Comparison of ENCODE assay signal across 23 cellular contexts in the genomic region with DNA sequence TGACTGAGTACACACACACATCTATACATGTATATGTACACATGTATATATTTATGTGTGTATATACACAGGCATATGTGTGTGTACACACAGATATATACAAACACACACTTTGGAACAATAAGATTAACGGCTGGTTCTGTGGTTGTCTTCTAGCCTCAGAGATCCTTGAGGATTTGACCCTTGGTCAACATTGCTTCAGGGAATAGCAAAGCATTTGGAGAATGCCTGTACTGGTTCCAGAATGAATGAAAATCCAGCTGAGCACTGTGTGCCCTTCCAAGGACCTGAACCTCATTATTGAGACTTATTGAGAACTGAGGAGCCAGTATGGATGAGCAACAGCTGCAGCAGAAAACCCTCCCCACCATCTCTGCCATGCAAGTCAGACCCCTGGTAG.
"Had no signal": no experiment of that assay in that cellular context is flagged by ENCODE, and none has a peak within 500 bp of the region (broad histone marks: within the 10 kb centered on the region; RNA-seq: fewer than 3 reads in every experiment).

No MANE protein-coding gene starts in this region.

- H3K27me3 Mint-ChIP-seq: activated B cell treated with CpG ODN at 0.5 μM for 24 hours; activated CD4-positive, alpha-beta memory T cell treated with anti-CD3 and anti-CD28 coated beads, Interleukin-2, amount 10 ng/mL, durations not matched to agents 7 days and 5 days; activated CD8-positive, alpha-beta memory T cell treated with anti-CD3 and anti-CD28 coated beads, Interleukin-2, amount 10 ng/mL, durations not matched to agents 7 days and 5 days; activated naive CD8-positive, alpha-beta T cell treated with anti-CD3 and anti-CD28 coated beads for 36 hours; stimulated activated memory B cell treated with anti-CD40 and anti-IgM and Interleukin-4, amounts not matched to agents 10 μg/mL and 1 μg/mL and 100 μg/mL, for 72 hours had no signal

- H3K9me3 Mint-ChIP-seq: activated B cell treated with CpG ODN at 0.5 μM for 24 hours; activated T-helper 17 cell treated with anti-CD3 and anti-CD28 coated beads, Interleukin-2, amount 50 U/mL, for 72 hours; stimulated activated memory B cell treated with anti-CD40 and anti-IgM and Interleukin-4, amounts not matched to agents 10 μg/mL and 1 μg/mL and 100 μg/mL, for 72 hours had no signal

- FAIRE-seq: endometrium had no signal

- H3K9me3 ChIP-seq: gastroesophageal sphincter, heart left ventricle, left lung, ovary, right lobe of liver had no signal

- DNase-seq: activated B cell treated with CpG ODN at 0.5 μM for 24 hours; activated CD4-positive, alpha-beta memory T cell treated with anti-CD3 and anti-CD28 coated beads, Interleukin-2, amount 10 ng/mL, durations not matched to agents 7 days and 5 days; activated CD4-positive, alpha-beta T cell treated with anti-CD3 and anti-CD28 coated beads for 48 hours; activated CD8-positive, alpha-beta memory T cell treated with anti-CD3 and anti-CD28 coated beads, Interleukin-2, amount 10 ng/mL, durations not matched to agents 7 days and 5 days; activated naive CD4-positive, alpha-beta T cell; activated naive CD8-positive, alpha-beta T cell treated with anti-CD3 and anti-CD28 coated beads for 36 hours; activated T-cell treated with anti-CD3 and anti-CD28 coated beads, Interleukin-2, amount 50 U/mL, for 1 hour; amygdala; brain microvascular endothelial cell; central memory CD4-positive, alpha-beta T cell; erythroblast; heart left ventricle; left lung; ovary; right lobe of liver; stimulated activated CD4-positive, alpha-beta T cell treated with anti-CD3 and anti-CD28 coated beads, Interleukin-4, amount 100 ng/mL, for 24 hours; T-cell had no signal

- H3K36me3 ChIP-seq: brain microvascular endothelial cell, gastroesophageal sphincter, heart left ventricle, left lung, neural progenitor cell, ovary, right lobe of liver had no signal

- H3K27ac ChIP-seq: coronary artery, gastroesophageal sphincter, heart left ventricle, left lung, neural progenitor cell, ovary, right lobe of liver had no signal

- H3K4me3 ChIP-seq: coronary artery, gastroesophageal sphincter, heart left ventricle, left lung, neural progenitor cell, ovary, right lobe of liver had no signal

- H3K4me2 ChIP-seq: neural progenitor cell had no signal

- H3K27me3 ChIP-seq: brain microvascular endothelial cell, gastroesophageal sphincter, heart left ventricle, left lung, neural progenitor cell, ovary, right lobe of liver had no signal

- H3K4me3 Mint-ChIP-seq: activated B cell treated with CpG ODN at 0.5 μM for 24 hours; activated CD4-positive, alpha-beta memory T cell treated with anti-CD3 and anti-CD28 coated beads, Interleukin-2, amount 10 ng/mL, durations not matched to agents 7 days and 5 days; activated CD8-positive, alpha-beta memory T cell treated with anti-CD3 and anti-CD28 coated beads, Interleukin-2, amount 10 ng/mL, durations not matched to agents 7 days and 5 days; activated naive CD8-positive, alpha-beta T cell treated with anti-CD3 and anti-CD28 coated beads for 36 hours; activated T-helper 17 cell treated with anti-CD3 and anti-CD28 coated beads, Interleukin-2, amount 50 U/mL, for 72 hours; neural progenitor cell; stimulated activated memory B cell treated with anti-CD40 and anti-IgM and Interleukin-4, amounts not matched to agents 10 μg/mL and 1 μg/mL and 100 μg/mL, for 72 hours; T-cell had no signal

- H3K4me1 ChIP-seq: gastroesophageal sphincter, left lung, neural progenitor cell, right lobe of liver had no signal

- H3K9ac ChIP-seq: neural progenitor cell had no signal

- H2AFZ ChIP-seq: neural progenitor cell had no signal

- H3K4me1 Mint-ChIP-seq: activated B cell treated with CpG ODN at 0.5 μM for 24 hours; activated CD4-positive, alpha-beta memory T cell treated with anti-CD3 and anti-CD28 coated beads, Interleukin-2, amount 10 ng/mL, durations not matched to agents 7 days and 5 days; activated CD8-positive, alpha-beta memory T cell treated with anti-CD3 and anti-CD28 coated beads, Interleukin-2, amount 10 ng/mL, durations not matched to agents 7 days and 5 days; activated naive CD8-positive, alpha-beta T cell treated with anti-CD3 and anti-CD28 coated beads for 36 hours; activated T-helper 17 cell treated with anti-CD3 and anti-CD28 coated beads, Interleukin-2, amount 50 U/mL, for 72 hours; neural progenitor cell; stimulated activated memory B cell treated with anti-CD40 and anti-IgM and Interleukin-4, amounts not matched to agents 10 μg/mL and 1 μg/mL and 100 μg/mL, for 72 hours; T-cell had no signal

- H3K27ac Mint-ChIP-seq: activated B cell treated with CpG ODN at 0.5 μM for 24 hours; activated CD4-positive, alpha-beta memory T cell treated with anti-CD3 and anti-CD28 coated beads, Interleukin-2, amount 10 ng/mL, durations not matched to agents 7 days and 5 days; activated CD8-positive, alpha-beta memory T cell treated with anti-CD3 and anti-CD28 coated beads, Interleukin-2, amount 10 ng/mL, durations not matched to agents 7 days and 5 days; activated naive CD8-positive, alpha-beta T cell treated with anti-CD3 and anti-CD28 coated beads for 36 hours; activated T-helper 17 cell treated with anti-CD3 and anti-CD28 coated beads, Interleukin-2, amount 50 U/mL, for 72 hours; neural progenitor cell; stimulated activated memory B cell treated with anti-CD40 and anti-IgM and Interleukin-4, amounts not matched to agents 10 μg/mL and 1 μg/mL and 100 μg/mL, for 72 hours; T-cell had no signal

- H3K36me3 Mint-ChIP-seq: activated CD8-positive, alpha-beta memory T cell treated with anti-CD3 and anti-CD28 coated beads, Interleukin-2, amount 10 ng/mL, durations not matched to agents 7 days and 5 days; activated naive CD8-positive, alpha-beta T cell treated with anti-CD3 and anti-CD28 coated beads for 36 hours; stimulated activated memory B cell treated with anti-CD40 and anti-IgM and Interleukin-4, amounts not matched to agents 10 μg/mL and 1 μg/mL and 100 μg/mL, for 72 hours; T-cell had no signal
